Comparison of ENCODE assay signal across 1 cellular context in genomic region chr3:52704611-52705437, GRCh38.
TF ChIP-seq lines count a peak whose summit lies in the region.

No MANE protein-coding gene starts in this region.

TF ChIP-seq in HepG2, 621 proteins besides CTCF, POLR2A, EP300 and RAD21 (continued from another document and continues in another):
- TF ChIP-seq KIAA2018 (CRISPR knock-in tag; IDR thresholded peaks at IDR 0.05; ENCODE audit: borderline replicate concordance) (no peak), LBX2 (CRISPR knock-in tag; IDR thresholded peaks at IDR 0.05; ENCODE audit: borderline replicate concordance) (no peak), SIX4 (CRISPR knock-in tag; IDR thresholded peaks at IDR 0.05) (no peak), ZBTB20 (CRISPR knock-in tag; IDR thresholded peaks at IDR 0.05; ENCODE audit: borderline replicate concordance, low read depth) (peak; percentile 31; the same call in 1 of the 2 replicates), ZBTB25 (CRISPR knock-in tag; IDR thresholded peaks at IDR 0.05) (peak; percentile 69), REL (CRISPR knock-in tag; conservative IDR thresholded peaks at IDR 0.05) (no peak; the same call in none of the 2 replicates), ZNF160 (CRISPR knock-in tag; IDR thresholded peaks at IDR 0.05) (peak; percentile 52; the same call in 1 of the 2 replicates), PHB2 (IDR thresholded peaks at IDR 0.05; ENCODE audit: partially characterized antibody) (no peak), ZNF580 (CRISPR knock-in tag; IDR thresholded peaks at IDR 0.05; ENCODE audit: borderline replicate concordance, low read depth) (no peak), ETV6 (CRISPR knock-in tag; conservative IDR thresholded peaks at IDR 0.05) (no peak), ZNF337 (CRISPR knock-in tag; IDR thresholded peaks at IDR 0.05; ENCODE audit: borderline replicate concordance, low read depth) (peak; percentile 10; the same call in 1 of the 2 replicates), NCOA2 (CRISPR knock-in tag; IDR thresholded peaks at IDR 0.05) (peak; percentile 88), RAD51 (IDR thresholded peaks at IDR 0.05; ENCODE audit: borderline replicate concordance) (no peak), DZIP1 (CRISPR knock-in tag; IDR thresholded peaks at IDR 0.05) (0 out of 2 replicates have a peak, but pooled peaks have one; percentile 18), NRL (CRISPR knock-in tag; IDR thresholded peaks at IDR 0.05; ENCODE audit: borderline replicate concordance) (no peak), ZSCAN20 (CRISPR knock-in tag; IDR thresholded peaks at IDR 0.05; ENCODE audit: borderline replicate concordance) (no peak), ZNF282 (IDR thresholded peaks at IDR 0.05; ENCODE audit: partially characterized antibody) (no peak), MEIS2 (CRISPR knock-in tag; IDR thresholded peaks at IDR 0.05) (peak; percentile 94), ZNF749 (CRISPR knock-in tag; IDR thresholded peaks at IDR 0.05; ENCODE audit: borderline replicate concordance) (no peak), MAX (IDR thresholded peaks at IDR 0.05) (peak; percentile 96), ZNF704 (CRISPR knock-in tag; IDR thresholded peaks at IDR 0.05; ENCODE audit: borderline replicate concordance) (no peak; the same call in 1 of the 2 replicates), HMG20B (CRISPR knock-in tag; conservative IDR thresholded peaks at IDR 0.05) (peak; percentile 48; the same call in 1 of the 2 replicates), TMF1 (CRISPR knock-in tag; IDR thresholded peaks at IDR 0.05; ENCODE audit: low read depth) (no peak), TRIM24 (CRISPR knock-in tag; IDR thresholded peaks at IDR 0.05) (no peak), HOXA5 (CRISPR knock-in tag; IDR thresholded peaks at IDR 0.05) (peak; percentile 69; the same call in 1 of the 2 replicates)
- TF ChIP-seq, protein P1, sequence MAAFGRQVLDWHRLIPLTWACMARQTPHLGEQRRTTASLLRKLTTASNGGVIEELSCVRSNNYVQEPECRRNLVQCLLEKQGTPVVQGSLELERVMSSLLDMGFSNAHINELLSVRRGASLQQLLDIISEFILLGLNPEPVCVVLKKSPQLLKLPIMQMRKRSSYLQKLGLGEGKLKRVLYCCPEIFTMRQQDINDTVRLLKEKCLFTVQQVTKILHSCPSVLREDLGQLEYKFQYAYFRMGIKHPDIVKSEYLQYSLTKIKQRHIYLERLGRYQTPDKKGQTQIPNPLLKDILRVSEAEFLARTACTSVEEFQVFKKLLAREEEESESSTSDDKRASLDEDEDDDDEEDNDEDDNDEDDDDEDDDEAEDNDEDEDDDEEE (CRISPR knock-in tag; IDR thresholded peaks at IDR 0.05): no peak
- TF ChIP-seq, protein P2, sequence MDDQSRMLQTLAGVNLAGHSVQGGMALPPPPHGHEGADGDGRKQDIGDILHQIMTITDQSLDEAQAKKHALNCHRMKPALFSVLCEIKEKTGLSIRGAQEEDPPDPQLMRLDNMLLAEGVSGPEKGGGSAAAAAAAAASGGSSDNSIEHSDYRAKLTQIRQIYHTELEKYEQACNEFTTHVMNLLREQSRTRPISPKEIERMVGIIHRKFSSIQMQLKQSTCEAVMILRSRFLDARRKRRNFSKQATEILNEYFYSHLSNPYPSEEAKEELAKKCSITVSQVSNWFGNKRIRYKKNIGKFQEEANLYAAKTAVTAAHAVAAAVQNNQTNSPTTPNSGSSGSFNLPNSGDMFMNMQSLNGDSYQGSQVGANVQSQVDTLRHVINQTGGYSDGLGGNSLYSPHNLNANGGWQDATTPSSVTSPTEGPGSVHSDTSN (CRISPR knock-in tag; IDR thresholded peaks at IDR 0.05; ENCODE audit: borderline replicate concordance): no peak
- TF ChIP-seq, protein P3, sequence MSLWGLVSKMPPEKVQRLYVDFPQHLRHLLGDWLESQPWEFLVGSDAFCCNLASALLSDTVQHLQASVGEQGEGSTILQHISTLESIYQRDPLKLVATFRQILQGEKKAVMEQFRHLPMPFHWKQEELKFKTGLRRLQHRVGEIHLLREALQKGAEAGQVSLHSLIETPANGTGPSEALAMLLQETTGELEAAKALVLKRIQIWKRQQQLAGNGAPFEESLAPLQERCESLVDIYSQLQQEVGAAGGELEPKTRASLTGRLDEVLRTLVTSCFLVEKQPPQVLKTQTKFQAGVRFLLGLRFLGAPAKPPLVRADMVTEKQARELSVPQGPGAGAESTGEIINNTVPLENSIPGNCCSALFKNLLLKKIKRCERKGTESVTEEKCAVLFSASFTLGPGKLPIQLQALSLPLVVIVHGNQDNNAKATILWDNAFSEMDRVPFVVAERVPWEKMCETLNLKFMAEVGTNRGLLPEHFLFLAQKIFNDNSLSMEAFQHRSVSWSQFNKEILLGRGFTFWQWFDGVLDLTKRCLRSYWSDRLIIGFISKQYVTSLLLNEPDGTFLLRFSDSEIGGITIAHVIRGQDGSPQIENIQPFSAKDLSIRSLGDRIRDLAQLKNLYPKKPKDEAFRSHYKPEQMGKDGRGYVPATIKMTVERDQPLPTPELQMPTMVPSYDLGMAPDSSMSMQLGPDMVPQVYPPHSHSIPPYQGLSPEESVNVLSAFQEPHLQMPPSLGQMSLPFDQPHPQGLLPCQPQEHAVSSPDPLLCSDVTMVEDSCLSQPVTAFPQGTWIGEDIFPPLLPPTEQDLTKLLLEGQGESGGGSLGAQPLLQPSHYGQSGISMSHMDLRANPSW (CRISPR knock-in tag; IDR thresholded peaks at IDR 0.05; ENCODE audit: borderline replicate concordance): no peak; the same call in 1 of the 2 replicates
- TF ChIP-seq, protein P4, sequence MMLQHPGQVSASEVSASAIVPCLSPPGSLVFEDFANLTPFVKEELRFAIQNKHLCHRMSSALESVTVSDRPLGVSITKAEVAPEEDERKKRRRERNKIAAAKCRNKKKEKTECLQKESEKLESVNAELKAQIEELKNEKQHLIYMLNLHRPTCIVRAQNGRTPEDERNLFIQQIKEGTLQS (CRISPR knock-in tag; IDR thresholded peaks at IDR 0.05): no peak
- TF ChIP-seq, protein P5, sequence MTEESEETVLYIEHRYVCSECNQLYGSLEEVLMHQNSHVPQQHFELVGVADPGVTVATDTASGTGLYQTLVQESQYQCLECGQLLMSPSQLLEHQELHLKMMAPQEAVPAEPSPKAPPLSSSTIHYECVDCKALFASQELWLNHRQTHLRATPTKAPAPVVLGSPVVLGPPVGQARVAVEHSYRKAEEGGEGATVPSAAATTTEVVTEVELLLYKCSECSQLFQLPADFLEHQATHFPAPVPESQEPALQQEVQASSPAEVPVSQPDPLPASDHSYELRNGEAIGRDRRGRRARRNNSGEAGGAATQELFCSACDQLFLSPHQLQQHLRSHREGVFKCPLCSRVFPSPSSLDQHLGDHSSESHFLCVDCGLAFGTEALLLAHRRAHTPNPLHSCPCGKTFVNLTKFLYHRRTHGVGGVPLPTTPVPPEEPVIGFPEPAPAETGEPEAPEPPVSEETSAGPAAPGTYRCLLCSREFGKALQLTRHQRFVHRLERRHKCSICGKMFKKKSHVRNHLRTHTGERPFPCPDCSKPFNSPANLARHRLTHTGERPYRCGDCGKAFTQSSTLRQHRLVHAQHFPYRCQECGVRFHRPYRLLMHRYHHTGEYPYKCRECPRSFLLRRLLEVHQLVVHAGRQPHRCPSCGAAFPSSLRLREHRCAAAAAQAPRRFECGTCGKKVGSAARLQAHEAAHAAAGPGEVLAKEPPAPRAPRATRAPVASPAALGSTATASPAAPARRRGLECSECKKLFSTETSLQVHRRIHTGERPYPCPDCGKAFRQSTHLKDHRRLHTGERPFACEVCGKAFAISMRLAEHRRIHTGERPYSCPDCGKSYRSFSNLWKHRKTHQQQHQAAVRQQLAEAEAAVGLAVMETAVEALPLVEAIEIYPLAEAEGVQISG (CRISPR knock-in tag; IDR thresholded peaks at IDR 0.05): peak; percentile 78
